In the genomic region with DNA sequence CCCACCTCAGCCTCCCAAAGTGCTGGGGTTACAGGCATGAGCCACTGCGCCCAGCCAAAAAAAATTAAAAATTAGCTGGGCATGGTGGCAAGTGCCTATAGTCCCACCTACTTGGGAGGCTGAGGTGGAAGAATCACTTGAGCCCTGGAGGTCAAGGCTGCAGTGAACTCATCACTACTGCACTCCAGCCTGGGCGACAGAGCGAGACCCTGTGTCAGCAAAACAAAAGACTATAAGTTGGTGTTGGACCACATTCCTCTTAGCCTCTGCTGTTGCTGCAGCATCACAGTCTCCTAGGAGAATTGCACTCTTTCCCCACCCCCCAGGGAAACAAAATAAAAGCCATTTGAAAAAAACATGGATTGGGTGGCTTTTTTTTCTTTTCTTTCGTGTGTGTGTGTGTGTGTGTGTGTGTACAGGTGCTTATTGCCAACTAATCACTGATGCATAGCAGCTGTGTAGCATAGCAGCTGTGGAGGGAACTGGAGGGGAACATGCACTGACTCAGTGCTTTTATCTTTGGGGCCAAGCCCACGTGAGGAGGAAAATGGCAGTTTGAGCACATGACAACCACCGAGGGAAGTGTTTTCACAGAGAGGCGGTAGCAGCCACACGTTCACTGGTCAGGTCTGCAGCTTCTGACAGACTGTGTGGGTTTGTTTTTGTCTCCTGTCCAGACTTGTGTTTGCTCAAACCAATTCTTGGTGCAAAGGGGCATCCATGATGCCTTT, we compare ENCODE assay signal across 11 cellular contexts. TPM values are rescaled to one million over a fixed set of nuclear protein-coding genes. Genes with fewer than 3 reads are reported as not detected.
DNase-seq lines count a peak whose midpoint lies in the region; ATAC-seq, FAIRE-seq and TF ChIP-seq lines count a peak whose summit lies in the region.
"Had no signal": no experiment of that assay in that cellular context is flagged by ENCODE, and none has a peak within 500 bp of the region (broad histone marks: within the 10 kb centered on the region; RNA-seq: fewer than 3 reads in every experiment).

No MANE protein-coding gene starts in this region.

- no peak for TF ChIP-seq POLR2A in H54 (IDR thresholded peaks at IDR 0.05; ENCODE audit: low read depth, low read length)

- no peak for FAIRE-seq in H54 (lab: Jason Lieb, UNC)
- FAIRE-seq: pancreas had no signal

- H3K4me3 Mint-ChIP-seq in activated naive CD4-positive, alpha-beta T cell treated with anti-CD3 and anti-CD28 coated beads, Interleukin-2, amount 10 ng/mL, durations not matched to agents 7 days and 5 days, result no peak overlapping the region
- H3K4me3 Mint-ChIP-seq in CD14-positive monocyte, result no peak overlapping the region
- H3K4me3 Mint-ChIP-seq: central memory CD8-positive, alpha-beta T cell had no signal

- intact Hi-C loops in CD14-positive monocyte (cut with micrococcal nuclease), result no loop called here

- H3K9me3 Mint-ChIP-seq in activated naive CD4-positive, alpha-beta T cell treated with anti-CD3 and anti-CD28 coated beads, Interleukin-2, amount 10 ng/mL, durations not matched to agents 7 days and 5 days, result no peaks in the 10 kb centered on the region
- no peaks in the 10 kb centered on the region for H3K9me3 Mint-ChIP-seq in CD14-positive monocyte
- H3K9me3 Mint-ChIP-seq: central memory CD8-positive, alpha-beta T cell had no signal

- H3K27me3 Mint-ChIP-seq in activated naive CD4-positive, alpha-beta T cell treated with anti-CD3 and anti-CD28 coated beads, Interleukin-2, amount 10 ng/mL, durations not matched to agents 7 days and 5 days, result no peaks in the 10 kb centered on the region
- H3K27me3 Mint-ChIP-seq in CD14-positive monocyte (ENCODE audit: low read depth in 3 of 3), result no peaks in the 10 kb centered on the region
- H3K27me3 Mint-ChIP-seq: central memory CD8-positive, alpha-beta T cell had no signal

- DNase-seq in DMS 273 (lab: John Stamatoyannopoulos, UW; ENCODE audit: unreplicated experiment) (peak; percentile 28), DMS 273 treated with DMSO at 0.1 percent for 48 hours (lab: John Stamatoyannopoulos, UW) (no peak), RPMI7951 (ENCODE audit: low read depth) (peak; percentile 32), renal cortical epithelial cell (ENCODE audit: low read depth) (peak; percentile 97), H54 (ENCODE audit: insufficient read length, low spot score) (no peak), CD14-positive monocyte (ENCODE audit: low spot score) (no peak)
- DNase-seq in activated naive CD4-positive, alpha-beta T cell treated with anti-CD3 and anti-CD28 coated beads, Interleukin-2, amount 10 ng/mL, durations not matched to agents 7 days and 5 days, result no peak
- DNase-seq: NCI-H1930, pancreas had no signal

- CTCF ChIA-PET in activated naive CD4-positive, alpha-beta T cell treated with anti-CD3 and anti-CD28 coated beads, Interleukin-2, amount 10 ng/mL, durations not matched to agents 7 days and 5 days (lab: Charles Lee), result interaction anchor here (1.0 to 3.3 kb wide), 7 partner anchors 11 to 92 kb away, joined by 3 to 25 read pairs (median 4); partner anchors contain the start of gene ALDH5A1

- peak; percentile 53 for ATAC-seq in HG03565 (IDR thresholded peaks at IDR 0.05; ENCODE audit: unreplicated experiment)

- H3K4me1 Mint-ChIP-seq in activated naive CD4-positive, alpha-beta T cell treated with anti-CD3 and anti-CD28 coated beads, Interleukin-2, amount 10 ng/mL, durations not matched to agents 7 days and 5 days, result peaks cover 3% of the 10 kb centered on the region
- peaks cover 8% of the 10 kb centered on the region for H3K4me1 Mint-ChIP-seq in CD14-positive monocyte
- H3K4me1 Mint-ChIP-seq: central memory CD8-positive, alpha-beta T cell had no signal

- no peak overlapping the region for H3K27ac Mint-ChIP-seq in activated naive CD4-positive, alpha-beta T cell treated with anti-CD3 and anti-CD28 coated beads, Interleukin-2, amount 10 ng/mL, durations not matched to agents 7 days and 5 days
- peak overlapping the region in 1 of 7 donors; percentile 42 for H3K27ac Mint-ChIP-seq in CD14-positive monocyte

- TF ChIP-seq CTCF in CD14-positive monocyte (IDR thresholded peaks at IDR 0.05), result no peak

- no peaks in the 10 kb centered on the region for H3K36me3 Mint-ChIP-seq in activated naive CD4-positive, alpha-beta T cell treated with anti-CD3 and anti-CD28 coated beads, Interleukin-2, amount 10 ng/mL, durations not matched to agents 7 days and 5 days
- no peaks in the 10 kb centered on the region for H3K36me3 Mint-ChIP-seq in CD14-positive monocyte

RNA-seq across cellular contexts. Expression of gene ALDH5A1, which starts 27.5 kb away (rescaled TPM):
- total RNA-seq in RPMI7951 (2014; rRNA removed; shearing (Covaris generic)), result under 0.01 and 0.68 TPM in 2 replicates
- 1.0 and 3.8 TPM in 2 replicates for total RNA-seq in renal cortical epithelial cell
- under 1 TPM; 0.17 to 0.33 TPM for polyA plus RNA-seq in CD14-positive monocyte

RNA-seq across cellular contexts. Expression of gene GPLD1, which starts 32.9 kb away (rescaled TPM):
- not detected in 2 replicates for total RNA-seq in RPMI7951 (2014; rRNA removed; shearing (Covaris generic))
- under 0.01 and 0.45 TPM in 2 replicates for total RNA-seq in renal cortical epithelial cell
- polyA plus RNA-seq in CD14-positive monocyte, result not detected

Comparison
In these comparisons a context has a peak if more than half of its experiments do, and no peak if none do; other contexts are left out.
1. DNase-seq: peak in DMS 273 (single experiment), RPMI7951 (single experiment) and renal cortical epithelial cell (single experiment); none in DMS 273 treated with DMSO at 0.1 percent for 48 hours (single experiment), H54 (single experiment), activated naive CD4-positive, alpha-beta T cell treated with anti-CD3 and anti-CD28 coated beads, Interleukin-2, amount 10 ng/mL, durations not matched to agents 7 days and 5 days (single experiment) and CD14-positive monocyte (single experiment).